Comparison of ENCODE assay signal across 16 cellular contexts in the genomic region with DNA sequence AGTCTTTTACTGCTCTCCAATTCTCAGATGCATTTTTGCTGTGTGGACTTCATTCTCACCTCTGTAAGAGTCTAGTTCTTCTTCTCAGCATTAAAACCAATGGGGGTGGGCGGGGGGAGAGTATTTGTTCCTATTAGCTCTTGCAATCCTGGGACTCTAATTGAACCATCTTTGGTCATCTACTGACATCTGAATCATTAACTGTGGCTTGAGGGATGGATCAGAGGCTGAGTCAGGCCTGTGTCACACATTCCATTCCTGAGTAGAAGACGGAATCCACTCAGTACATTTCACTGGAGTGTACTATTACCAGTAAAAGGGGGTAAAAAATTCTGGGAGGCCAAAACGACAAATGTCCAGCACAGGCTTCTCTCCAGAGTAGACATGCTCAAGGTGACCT. TPM values are rescaled to one million over a fixed set of nuclear protein-coding genes. Genes with fewer than 3 reads are reported as not detected.
DNase-seq lines count a peak whose midpoint lies in the region; ATAC-seq, FAIRE-seq and TF ChIP-seq lines count a peak whose summit lies in the region.
"Had no signal": no experiment of that assay in that cellular context is flagged by ENCODE, and none has a peak within 500 bp of the region (broad histone marks: within the 10 kb centered on the region; RNA-seq: fewer than 3 reads in every experiment).

No MANE protein-coding gene starts in this region.

- peak; percentile 98 for ATAC-seq in foreskin keratinocyte
- ATAC-seq in omental fat pad (ENCODE audit: low FRiP score), result no peak
- ATAC-seq in CD8-positive, alpha-beta T cell, result no peak
- ATAC-seq: activated T-cell treated with anti-CD3 and anti-CD28 coated beads, Interleukin-2, amount 50 U/mL, for 72 hours; gastrocnemius medialis; upper lobe of right lung had no signal

- no peak overlapping the region for H3K4me3 ChIP-seq in astrocyte (ENCODE audit: insufficient read depth, low read depth, low read length)
- no peak overlapping the region for H3K4me3 ChIP-seq in CD8-positive, alpha-beta T cell (ENCODE audit: low read depth, low read length)
- H3K4me3 ChIP-seq: gastrocnemius medialis, neural progenitor cell, spleen, upper lobe of right lung had no signal

- no peak overlapping the region for H3K4me3 Mint-ChIP-seq in astrocyte (ENCODE audit: unreplicated experiment)
- no peak overlapping the region for H3K4me3 Mint-ChIP-seq in CD8-positive, alpha-beta T cell
- H3K4me3 Mint-ChIP-seq in T-helper 2 cell treated with Interferon-gamma antibody and Interleukin-4, amounts not matched to agents 5 μg/mL and 100 μg/mL, for 36 hours, result no peak overlapping the region
- H3K4me3 Mint-ChIP-seq: activated T-cell treated with anti-CD3 and anti-CD28 coated beads, Interleukin-2, amount 50 U/mL, for 72 hours; central memory CD8-positive, alpha-beta T cell; neural progenitor cell had no signal

- H3K27me3 ChIP-seq in astrocyte (ENCODE audit: insufficient read depth, low read length), result no peaks in the 10 kb centered on the region
- H3K27me3 ChIP-seq in foreskin keratinocyte, result no peaks in the 10 kb centered on the region
- no peaks in the 10 kb centered on the region for H3K27me3 ChIP-seq in CD8-positive, alpha-beta T cell (ENCODE audit: insufficient read depth, low read length)
- H3K27me3 ChIP-seq: gastrocnemius medialis, neural progenitor cell, spleen, upper lobe of right lung had no signal

- peaks cover 23% of the 10 kb centered on the region for H3K36me3 Mint-ChIP-seq in astrocyte (ENCODE audit: low read depth, unreplicated experiment)
- H3K36me3 Mint-ChIP-seq in CD8-positive, alpha-beta T cell, result peaks cover 61% of the 10 kb centered on the region
- H3K36me3 Mint-ChIP-seq in T-helper 2 cell treated with Interferon-gamma antibody and Interleukin-4, amounts not matched to agents 5 μg/mL and 100 μg/mL, for 36 hours (ENCODE audit: low read depth), result no peaks in the 10 kb centered on the region
- H3K36me3 Mint-ChIP-seq: neural progenitor cell had no signal

- H3K27me3 Mint-ChIP-seq in astrocyte (ENCODE audit: low read depth, unreplicated experiment), result no peaks in the 10 kb centered on the region
- H3K27me3 Mint-ChIP-seq in CD8-positive, alpha-beta T cell (ENCODE audit: low read depth), result no peaks in the 10 kb centered on the region
- H3K27me3 Mint-ChIP-seq in T-helper 2 cell treated with Interferon-gamma antibody and Interleukin-4, amounts not matched to agents 5 μg/mL and 100 μg/mL, for 36 hours (ENCODE audit: low read depth), result no peaks in the 10 kb centered on the region
- H3K27me3 Mint-ChIP-seq: central memory CD8-positive, alpha-beta T cell had no signal

- in situ Hi-C loops in ACHN (cut with HindIII; ENCODE audit: low pct_ligation_motif_present, low pct_unique_long_range_greater_than_20kb, low sequenced_read_pairs), result no loop called here

- H3K9me3 Mint-ChIP-seq in astrocyte (ENCODE audit: unreplicated experiment), result peaks cover 14% of the 10 kb centered on the region
- H3K9me3 Mint-ChIP-seq in CD8-positive, alpha-beta T cell, result no peaks in the 10 kb centered on the region
- H3K9me3 Mint-ChIP-seq in T-helper 2 cell treated with Interferon-gamma antibody and Interleukin-4, amounts not matched to agents 5 μg/mL and 100 μg/mL, for 36 hours, result no peaks in the 10 kb centered on the region
- H3K9me3 Mint-ChIP-seq: activated T-cell treated with anti-CD3 and anti-CD28 coated beads, Interleukin-2, amount 50 U/mL, for 72 hours; central memory CD8-positive, alpha-beta T cell; neural progenitor cell had no signal

- H3K79me2 ChIP-seq in astrocyte (ENCODE audit: insufficient read depth, low read length), result no peaks in the 10 kb centered on the region

- no peak overlapping the region for H2AFZ ChIP-seq in astrocyte (ENCODE audit: low read depth, low read length)
- H2AFZ ChIP-seq: neural progenitor cell had no signal

- peaks cover 15% of the 10 kb centered on the region for H3K9me3 ChIP-seq in astrocyte (ENCODE audit: insufficient read depth, low read depth, low read length)
- H3K9me3 ChIP-seq in CD8-positive, alpha-beta T cell (ENCODE audit: low read length), result no peaks in the 10 kb centered on the region
- H3K9me3 ChIP-seq: gastrocnemius medialis, spleen, upper lobe of right lung had no signal

- CTCF ChIA-PET in CD8-positive, alpha-beta T cell (lab: Charles Lee), result no interaction called here

- no peaks in the 10 kb centered on the region for H4K20me1 ChIP-seq in astrocyte (ENCODE audit: insufficient read depth, low read length)

- H3K9ac ChIP-seq in astrocyte (ENCODE audit: low read length), result no peak overlapping the region
- H3K9ac ChIP-seq: neural progenitor cell had no signal

- H3K27ac Mint-ChIP-seq in astrocyte (ENCODE audit: unreplicated experiment), result peak overlapping the region; percentile 78
- H3K27ac Mint-ChIP-seq in CD8-positive, alpha-beta T cell, result no peak overlapping the region
- no peak overlapping the region for H3K27ac Mint-ChIP-seq in T-helper 2 cell treated with Interferon-gamma antibody and Interleukin-4, amounts not matched to agents 5 μg/mL and 100 μg/mL, for 36 hours
- H3K27ac Mint-ChIP-seq: activated T-cell treated with anti-CD3 and anti-CD28 coated beads, Interleukin-2, amount 50 U/mL, for 72 hours; neural progenitor cell had no signal

- peak overlapping the region; percentile 52 for H3K4me2 ChIP-seq in astrocyte (ENCODE audit: low read length)
- H3K4me2 ChIP-seq: neural progenitor cell had no signal

- POLR2A ChIA-PET in CD8-positive, alpha-beta T cell (lab: Charles Lee), result no interaction called here

- intact Hi-C loops in CD8-positive, alpha-beta T cell (cut with DNase I, micrococcal nuclease), result no loop called here

- H3K4me1 ChIP-seq in astrocyte (ENCODE audit: insufficient read depth, low read length) (peaks cover 17% of the 10 kb centered on the region), foreskin keratinocyte (peaks cover 18% of the 10 kb centered on the region)
- no peaks in the 10 kb centered on the region for H3K4me1 ChIP-seq in CD8-positive, alpha-beta T cell (ENCODE audit: insufficient read depth, low read length)
- H3K4me1 ChIP-seq: gastrocnemius medialis, neural progenitor cell, spleen, upper lobe of right lung had no signal

- TF ChIP-seq CTCF in astrocyte (IDR thresholded peaks at IDR 0.05; ENCODE audit: insufficient read depth, low read depth, low read length) (no peak), foreskin keratinocyte (conservative IDR thresholded peaks at IDR 0.05) (no peak), omental fat pad (IDR thresholded peaks at IDR 0.05) (no peak)
- TF ChIP-seq CTCF in CD8-positive, alpha-beta T cell (IDR thresholded peaks at IDR 0.05), result no peak

- H3K36me3 ChIP-seq in astrocyte (ENCODE audit: insufficient read depth, low read length), result peaks cover 5% of the 10 kb centered on the region
- peaks cover 5% of the 10 kb centered on the region for H3K36me3 ChIP-seq in CD8-positive, alpha-beta T cell (ENCODE audit: insufficient read depth, low read length)
- H3K36me3 ChIP-seq: neural progenitor cell had no signal

- H3K27ac ChIP-seq in astrocyte (ENCODE audit: low read depth, low read length) (peak overlapping the region; percentile 65), foreskin keratinocyte (no peak overlapping the region)
- H3K27ac ChIP-seq in CD8-positive, alpha-beta T cell (ENCODE audit: low read depth, low read length), result no peak overlapping the region
- H3K27ac ChIP-seq: gastrocnemius medialis, neural progenitor cell, spleen, upper lobe of right lung had no signal

- peaks cover 30% of the 10 kb centered on the region for H3K4me1 Mint-ChIP-seq in astrocyte (ENCODE audit: low read depth, unreplicated experiment)
- no peaks in the 10 kb centered on the region for H3K4me1 Mint-ChIP-seq in CD8-positive, alpha-beta T cell (ENCODE audit: low read depth)
- H3K4me1 Mint-ChIP-seq in T-helper 2 cell treated with Interferon-gamma antibody and Interleukin-4, amounts not matched to agents 5 μg/mL and 100 μg/mL, for 36 hours (ENCODE audit: low read depth), result no peaks in the 10 kb centered on the region
- H3K4me1 Mint-ChIP-seq: central memory CD8-positive, alpha-beta T cell; neural progenitor cell had no signal

- peak; percentile 74 for DNase-seq in ACHN
- peak; percentile 91 for DNase-seq in HT1080 (ENCODE audit: low read depth)
- DNase-seq in astrocyte (ENCODE audit: low read depth), result peak; percentile 92
- peak; percentile 84 to 94 for DNase-seq in foreskin keratinocyte
- DNase-seq in omental fat pad (ENCODE audit: low spot score), result no peak
- DNase-seq in CD8-positive, alpha-beta T cell, result no peak
- no peak for DNase-seq in T-helper 2 cell treated with Interferon-gamma antibody and Interleukin-4, amounts not matched to agents 5 μg/mL and 100 μg/mL, for 36 hours (ENCODE audit: low spot score)
- no peak for DNase-seq in middle frontal gyrus (ENCODE audit: extremely low spot score, low spot score)
- DNase-seq: activated CD4-positive, alpha-beta T cell treated with anti-CD3 and anti-CD28 coated beads for 4 hours; activated T-cell treated with anti-CD3 and anti-CD28 coated beads, Interleukin-2, amount 50 U/mL, for 72 hours; gastrocnemius medialis; NCI-H526 treated with DMSO at 0.1 percent for 48 hours; spleen; upper lobe of right lung had no signal

- FAIRE-seq in astrocyte (lab: Jason Lieb, UNC), result peak; percentile 88

RNA-seq across cellular contexts. Expression of a gene that starts 12.8 kb away (rescaled TPM):
- total RNA-seq in HT1080 (2014; rRNA removed; shearing (Covaris generic)), result 6.3 and 8.3 TPM in 2 replicates
- polyA plus RNA-seq in HT1080 (2015; cell fraction: cytosol; rRNA removed), result 9.9 and 10.2 TPM in 2 replicates
- 10.3 and 11.2 TPM in 2 replicates for polyA plus RNA-seq in HT1080 (2015; cell fraction: nucleus; rRNA removed)
- total RNA-seq in astrocyte, result 10.9 and 12.4 TPM in 2 replicates
- 6.7 and 7.5 TPM in 2 replicates for total RNA-seq in foreskin keratinocyte
- polyA plus RNA-seq in foreskin keratinocyte, result 3.0 and 3.8 TPM in 2 replicates
- 10 to 100 TPM in 1 of 4 donors, 1 to 10 TPM in 3; 4.1 to 10.1 (median 7.3) TPM for total RNA-seq in omental fat pad
- 1 to 10 TPM; 8.0 to 8.5 TPM for total RNA-seq in CD8-positive, alpha-beta T cell

RNA-seq across cellular contexts. Expression of a gene that starts 14.3 kb away (rescaled TPM):
- 0.87 and 0.90 TPM in 2 replicates for total RNA-seq in HT1080 (2014; rRNA removed; shearing (Covaris generic))
- 1.5 and 1.7 TPM in 2 replicates for polyA plus RNA-seq in HT1080 (2015; cell fraction: cytosol; rRNA removed)
- polyA plus RNA-seq in HT1080 (2015; cell fraction: nucleus; rRNA removed), result 5.0 and 7.5 TPM in 2 replicates
- total RNA-seq in astrocyte, result 2.8 and 2.9 TPM in 2 replicates
- 2.0 and 2.9 TPM in 2 replicates for total RNA-seq in foreskin keratinocyte
- polyA plus RNA-seq in foreskin keratinocyte, result 0.82 and 1.1 TPM in 2 replicates
- 1 to 10 TPM; 3.0 to 9.5 (median 5.9) TPM for total RNA-seq in omental fat pad
- 1 to 10 TPM; 4.8 to 6.7 TPM for total RNA-seq in CD8-positive, alpha-beta T cell

RNA-seq across cellular contexts. Expression of a gene that starts 33.0 kb away (rescaled TPM):
- total RNA-seq in HT1080 (2014; rRNA removed; shearing (Covaris generic)), result not detected in 2 replicates
- not detected in 2 replicates for polyA plus RNA-seq in HT1080 (2015; cell fraction: cytosol; rRNA removed)
- polyA plus RNA-seq in HT1080 (2015; cell fraction: nucleus; rRNA removed), result not detected in 2 replicates
- total RNA-seq in astrocyte (not detected in 2 replicates), foreskin keratinocyte (not detected in 2 replicates), omental fat pad (not detected)
- polyA plus RNA-seq in foreskin keratinocyte, result not detected in 2 replicates
- total RNA-seq in CD8-positive, alpha-beta T cell, result not detected
- total RNA-seq: activated T-cell treated with anti-CD3 and anti-CD28 coated beads, Interleukin-2, amount 50 U/mL, for 72 hours; gastrocnemius medialis; spleen; upper lobe of right lung had no signal
- polyA plus RNA-seq: spleen had no signal

RNA-seq across cellular contexts. Expression of a gene that starts 51.4 kb away (rescaled TPM):
- 0.43 TPM in 1 of 2 replicates, not detected in the other for total RNA-seq in HT1080 (2014; rRNA removed; shearing (Covaris generic))
- polyA plus RNA-seq in HT1080 (2015; cell fraction: cytosol; rRNA removed), result not detected in 2 replicates
- 0.11 TPM in 1 of 2 replicates, not detected in the other for polyA plus RNA-seq in HT1080 (2015; cell fraction: nucleus; rRNA removed)
- 0.09 TPM in 1 of 2 replicates, not detected in the other for total RNA-seq in astrocyte
- total RNA-seq in foreskin keratinocyte, result 0.11 TPM in 1 of 2 replicates, not detected in the other
- polyA plus RNA-seq in foreskin keratinocyte, result 0.08 TPM in 1 of 2 replicates, not detected in the other
- 1 to 10 TPM in 1 of 4 donors, under 1 TPM in 2, not detected in 1; 0.72 to 3.0 (median 0.82) TPM for total RNA-seq in omental fat pad
- not detected for total RNA-seq in CD8-positive, alpha-beta T cell
- total RNA-seq: activated T-cell treated with anti-CD3 and anti-CD28 coated beads, Interleukin-2, amount 50 U/mL, for 72 hours; gastrocnemius medialis; spleen had no signal

Comparison
In these comparisons a context has a peak if more than half of its experiments do, and no peak if none do; other contexts are left out.
1. DNase-seq: peak in ACHN (single experiment), HT1080 (single experiment), astrocyte (single experiment) and foreskin keratinocyte (2 of 2); none in omental fat pad (single experiment), CD8-positive, alpha-beta T cell (0 of 7), T-helper 2 cell treated with Interferon-gamma antibody and Interleukin-4, amounts not matched to agents 5 μg/mL and 100 μg/mL, for 36 hours (single experiment) and middle frontal gyrus (single experiment).